Comparison of ENCODE assay signal across 8 cellular contexts in the genomic region with DNA sequence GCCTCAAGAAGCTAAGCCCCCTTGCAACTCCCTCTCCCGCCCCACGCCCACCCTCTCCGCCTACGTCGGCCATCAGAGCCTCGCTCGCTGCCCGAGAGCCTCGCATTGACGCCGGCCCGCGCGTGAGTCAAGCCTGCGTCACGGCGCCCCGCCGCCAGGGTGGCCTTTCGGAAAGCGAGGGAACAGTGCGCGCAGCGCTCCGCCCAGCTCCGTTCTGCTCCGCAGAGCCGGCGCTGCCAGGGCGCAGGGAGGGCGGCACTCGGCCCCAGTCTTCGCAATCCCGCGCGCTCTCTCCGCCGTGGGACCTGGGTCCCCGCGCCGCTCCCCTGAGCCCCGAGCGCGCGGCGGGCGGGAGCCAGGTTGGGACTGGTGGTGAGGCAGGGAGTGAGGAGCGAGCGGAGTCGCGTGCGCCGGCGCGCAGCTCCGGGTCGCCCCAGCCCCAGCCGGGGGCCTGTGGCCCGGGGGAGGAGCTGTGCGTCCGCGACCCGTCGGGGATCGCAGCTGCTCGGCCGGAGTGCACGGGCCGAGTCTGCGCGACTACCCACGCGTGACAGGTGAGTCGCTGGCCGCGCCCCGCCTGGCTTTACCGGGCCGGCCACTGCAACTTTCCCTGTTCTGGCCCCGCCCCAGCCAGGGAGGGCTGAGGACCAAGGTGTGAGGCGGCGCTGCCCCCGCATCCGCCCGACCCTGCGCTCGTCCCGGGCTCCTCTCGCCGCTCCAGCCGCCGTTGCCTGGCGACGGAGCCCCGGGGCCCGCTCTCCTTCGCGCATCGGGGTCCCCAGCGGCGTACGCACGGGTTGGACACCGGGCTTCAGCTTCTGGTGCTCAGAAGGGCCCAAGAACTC. TPM values are rescaled to one million over a fixed set of nuclear protein-coding genes. Genes with fewer than 3 reads are reported as not detected.
DNase-seq lines count a peak whose midpoint lies in the region; ATAC-seq, FAIRE-seq and TF ChIP-seq lines count a peak whose summit lies in the region.

Gene SLC6A17 (plus strand): TSS at position 165 of the 845 bp plus-strand sequence. CDS start 16,436 bp downstream, outside the sequence.

- no peak for ATAC-seq in GM18909 (IDR thresholded peaks at IDR 0.05; ENCODE audit: poor library complexity, unreplicated experiment)
- no peak for ATAC-seq in HG02970 (IDR thresholded peaks at IDR 0.05; ENCODE audit: low FRiP score, unreplicated experiment)
- no peak for ATAC-seq in HepG2

- TF ChIP-seq CTCF in brain microvascular endothelial cell (IDR thresholded peaks at IDR 0.05; ENCODE audit: low read depth, low read length, missing control alignments) = peak; percentile 26
- no peak for TF ChIP-seq CTCF in HepG2 (CRISPR knock-in tag; IDR thresholded peaks at IDR 0.05)

- FAIRE-seq in HepG2 (lab: Jason Lieb, UNC) = no peak

- DNase-seq in ELR (ENCODE audit: low read depth) = peak; percentile 86
- peak; percentile 60 for DNase-seq in NCI-H2196 treated with DMSO at 0.1 percent for 48 hours (lab: John Stamatoyannopoulos, UW; ENCODE audit: unreplicated experiment)
- peak; percentile 43 for DNase-seq in brain microvascular endothelial cell
- DNase-seq in left kidney (ENCODE audit: low read depth, low spot score) = peak; percentile 70
- peak; percentile 38 for DNase-seq in stromal cell of bone marrow (ENCODE audit: low read depth)
- no peak for DNase-seq in HepG2 (ENCODE audit: low spot score)

- WGBS in HepG2 (ENCODE audit: low lambda C conversion rate) = 64% methylated on average over 41 of the region's 104 CpGs

- no peak within 1 kb of the TSS for H2AFZ ChIP-seq in HepG2 (ENCODE audit: low read length)

- no TSS peak for BruUV-seq in HepG2 (replicated peaks; lab: Mats Ljungman, UMichigan)

- no peak for TF ChIP-seq EP300 in HepG2 (IDR thresholded peaks at IDR 0.05; ENCODE audit: low read depth in 2 of 2, low read length in 2 of 2)
- TF ChIP-seq EP300 in HepG2 (CRISPR knock-in tag; IDR thresholded peaks at IDR 0.05; ENCODE audit: borderline replicate concordance) = no peak

- no peak within 1 kb of the TSS for H3K9ac ChIP-seq in HepG2 (ENCODE audit: insufficient read depth, low read depth, low read length)

- CTCF ChIA-PET in HepG2 (lab: Yijun Ruan, JAX; ENCODE audit: low intra/inter-chr PET ratio, low total read pairs) = no interaction called here

- no peaks in the 10 kb centered on the region for H3K4me1 ChIP-seq in HepG2 (ENCODE audit: insufficient read depth, low read length)

- H3K36me3 ChIP-seq in brain microvascular endothelial cell (replicated peaks) = no peaks in the 10 kb centered on the region
- no peaks in the 10 kb centered on the region for H3K36me3 ChIP-seq in HepG2 (replicated peaks in 1 of 2; ENCODE audit: control insufficient read depth in 1 of 2, insufficient read depth in 2 of 2, low read length in 2 of 2)

- H3K4me2 ChIP-seq in HepG2 (ENCODE audit: low read depth, low read length) = no peak within 1 kb of the TSS

- no peaks in the 10 kb centered on the region for H4K20me1 ChIP-seq in HepG2 (ENCODE audit: insufficient read depth, low read length)

- TF ChIP-seq POLR2A in HepG2 (IDR thresholded peaks at IDR 0.05; ENCODE audit: insufficient read depth in 1 of 2, low read depth in 2 of 2, low read length in 2 of 2) = no peak

- no peaks in the 10 kb centered on the region for H3K79me2 ChIP-seq in HepG2 (ENCODE audit: insufficient read depth, low read length)

- peaks cover 13% of the 10 kb centered on the region for H3K27me3 ChIP-seq in brain microvascular endothelial cell (replicated peaks)
- peaks cover 1 to 5% of the 10 kb centered on the region in 2 experiments; a peak in 2 of 5 replicates for H3K27me3 ChIP-seq in HepG2 (ENCODE audit: control insufficient read depth in 1 of 2, insufficient read depth in 2 of 2, low read length in 2 of 2)

- H3K27ac ChIP-seq in brain microvascular endothelial cell = no peak within 1 kb of the TSS
- H3K27ac ChIP-seq in HepG2 (ENCODE audit: extremely low read length, insufficient read depth, low read length) = no peak within 1 kb of the TSS

- POLR2A ChIA-PET in HepG2 (lab: Yijun Ruan, JAX) = no interaction called here

- in situ Hi-C loops in brain microvascular endothelial cell (cut with HindIII; ENCODE audit: low pct_ligation_motif_present, low sequenced_read_pairs) = no loop called here
- in situ Hi-C loops in HepG2 (cut with HindIII; ENCODE audit: extremely low pct_ligation_motif_present, low pct_unique_long_range_greater_than_20kb) = no loop called here

- no peak for TF ChIP-seq RAD21 in HepG2 (CRISPR knock-in tag; IDR thresholded peaks at IDR 0.05)

- intact Hi-C loops in HepG2 (cut with micrococcal nuclease; ENCODE audit: unreplicated experiment) = no loop called here

- H3K4me3 ChIP-seq in brain microvascular endothelial cell (ENCODE audit: low read depth, low read length) (peak within 1 kb of the TSS; percentile 26), HepG2 (replicated peaks in 1 of 3; ENCODE audit: insufficient read depth in 1 of 3, low read depth in 2 of 3, low read length in 3 of 3) (no peak within 1 kb of the TSS)

- no peaks in the 10 kb centered on the region for H3K9me3 ChIP-seq in HepG2 (ENCODE audit: low read length)

TF ChIP-seq in HepG2, 621 proteins besides CTCF, POLR2A, EP300 and RAD21:
- no peak for TF ChIP-seq ZNF333 (CRISPR knock-in tag; IDR thresholded peaks at IDR 0.05; ENCODE audit: borderline replicate concordance)
- TF ChIP-seq NCOA2 (CRISPR knock-in tag; IDR thresholded peaks at IDR 0.05) = no peak
- no peak for TF ChIP-seq FOXA1 (IDR thresholded peaks at IDR 0.05)
- TF ChIP-seq FOXA1 (CRISPR knock-in tag; IDR thresholded peaks at IDR 0.05) = no peak

RNA-seq across cellular contexts. Expression of gene SLC6A17, which starts in this region (rescaled TPM):
- total RNA-seq in HepG2 (2016; rRNA removed; fragmentation: Illumina TruSeq; extraction: Trizol) = not detected in 2 replicates
- not detected in 2 replicates for total RNA-seq in HepG2 (2016; cell fraction: cytosol; rRNA removed; fragmentation: Illumina TruSeq; extraction: Trizol; ENCODE audit: low read depth)
- not detected in 2 replicates for total RNA-seq in HepG2 (2016; cell fraction: insoluble cytoplasmic fraction; rRNA removed; fragmentation: Illumina TruSeq; extraction: Trizol)
- total RNA-seq in HepG2 (2016; cell fraction: membrane; rRNA removed; fragmentation: Illumina TruSeq; extraction: Trizol) = not detected in 2 replicates
- not detected in 2 replicates for total RNA-seq in HepG2 (2016; cell fraction: nucleus; rRNA removed; fragmentation: Illumina TruSeq; extraction: Trizol)
- polyA plus RNA-seq in HepG2 (2011; rRNA removed) = not detected in 2 replicates
- not detected in 2 replicates for polyA plus RNA-seq in HepG2 (2011; cell fraction: cytosol; rRNA removed)
- polyA plus RNA-seq in HepG2 (2011; cell fraction: nucleus; rRNA removed) = not detected in 2 replicates
- polyA plus RNA-seq in HepG2 (2012) = not detected in 2 replicates
- polyA plus RNA-seq in HepG2 (2016; cell fraction: cytosol; fragmentation: Illumina TruSeq; extraction: Trizol; ENCODE audit: low read depth) = not detected in 2 replicates
- polyA plus RNA-seq in HepG2 (2016; cell fraction: insoluble cytoplasmic fraction; fragmentation: Illumina TruSeq; extraction: Trizol; ENCODE audit: low read depth) = not detected in 2 replicates
- not detected in 2 replicates for polyA plus RNA-seq in HepG2 (2016; cell fraction: membrane; fragmentation: Illumina TruSeq; extraction: Trizol; ENCODE audit: low read depth)
- polyA plus RNA-seq in HepG2 (2016; cell fraction: nucleus; fragmentation: Illumina TruSeq; extraction: Trizol; ENCODE audit: insufficient read depth, low read depth) = not detected in 2 replicates
- polyA minus RNA-seq in HepG2 (2011; rRNA and poly(A)+ RNA removed; ENCODE audit: low replicate concordance) = 0.02 TPM in 1 of 2 replicates, not detected in the other
- polyA minus RNA-seq in HepG2 (2011; cell fraction: cytosol; rRNA and poly(A)+ RNA removed) = not detected in 2 replicates
- not detected in 2 replicates for polyA minus RNA-seq in HepG2 (2011; cell fraction: nucleus; rRNA and poly(A)+ RNA removed)
